14 cellular contexts compared by ENCODE assay signal in genomic region chr18:44627245-44627644, GRCh38. TPM values are rescaled to one million over a fixed set of nuclear protein-coding genes. Genes with fewer than 3 reads are reported as not detected.
DNase-seq lines count a peak whose midpoint lies in the region; ATAC-seq, FAIRE-seq and TF ChIP-seq lines count a peak whose summit lies in the region.
"Had no signal": no experiment of that assay in that cellular context is flagged by ENCODE, and none has a peak within 500 bp of the region (broad histone marks: within the 10 kb centered on the region; RNA-seq: fewer than 3 reads in every experiment).

No MANE protein-coding gene starts in this region.

- H3K27me3 ChIP-seq in A673 (replicated peaks; ENCODE audit: insufficient read depth, low read depth, low read length, poor library complexity) (no peaks in the 10 kb centered on the region), K562 (ENCODE audit: control insufficient read depth in 2 of 2, insufficient read depth in 2 of 2, low read length in 2 of 2) (no peaks in the 10 kb centered on the region), keratinocyte (ENCODE audit: control insufficient read depth, extremely low read depth, insufficient read depth, low read length) (no peaks in the 10 kb centered on the region)
- H3K27me3 ChIP-seq: BLaER1 had no signal

- H3K4me2 ChIP-seq in K562 (ENCODE audit: insufficient read depth, low read length) (no peak overlapping the region), keratinocyte (ENCODE audit: control insufficient read depth, extremely low read depth, insufficient read depth, low read depth, low read length) (no peak overlapping the region)
- H3K4me2 ChIP-seq: BLaER1 had no signal

- dilution Hi-C loops in keratinocyte (cut with MboI; ENCODE audit: extremely low pct_ligation_motif_present, low sequenced_read_pairs), result no loop called here

- H3K4me1 ChIP-seq in A673 (ENCODE audit: insufficient read depth, low read length, poor library complexity, severe bottlenecking) (peaks cover 11% of the 10 kb centered on the region), K562 (replicated peaks in 1 of 2; ENCODE audit: control insufficient read depth in 2 of 2, insufficient read depth in 2 of 2, low read length in 2 of 2) (no peaks in the 10 kb centered on the region), keratinocyte (ENCODE audit: control insufficient read depth, extremely low read depth, insufficient read depth, low read length) (peaks cover 9% of the 10 kb centered on the region)
- H3K4me1 ChIP-seq: BLaER1 had no signal

- TF ChIP-seq CTCF in A673 (conservative IDR thresholded peaks at IDR 0.05; ENCODE audit: low read depth, low read length) (no peak), HFFc6 (IDR thresholded peaks at IDR 0.05) (no peak), K562 (IDR thresholded peaks at IDR 0.05 in 2 of 3, conservative IDR thresholded peaks at IDR 0.05 in 1 of 3; ENCODE audit: insufficient read depth in 2 of 3, low read depth in 1 of 3, low read length in 3 of 3) (no peak), keratinocyte (optimal IDR thresholded peaks at IDR 0.05 in 1 of 3, IDR thresholded peaks at IDR 0.05 in 1 of 3, conservative IDR thresholded peaks at IDR 0.05 in 1 of 3; ENCODE audit: extremely low read depth in 1 of 3, insufficient read depth in 2 of 3, low read length in 3 of 3) (no peak), type B pancreatic cell (conservative IDR thresholded peaks at IDR 0.05) (no peak)

- no peak for TF ChIP-seq RAD21 in K562 (CRISPR knock-in tag; conservative IDR thresholded peaks at IDR 0.05 in 1 of 2, IDR thresholded peaks at IDR 0.05 in 1 of 2)

- H3K27me3 Mint-ChIP-seq in HFFc6 (ENCODE audit: insufficient read depth), result no peaks in the 10 kb centered on the region
- H3K27me3 Mint-ChIP-seq in type B pancreatic cell, result peaks cover 5% of the 10 kb centered on the region
- H3K27me3 Mint-ChIP-seq: T-cell had no signal

- H3K9me3 ChIP-seq in A673 (ENCODE audit: low read depth, low read length, poor library complexity, severe bottlenecking), result no peaks in the 10 kb centered on the region
- H3K9me3 ChIP-seq in K562 (replicated peaks; ENCODE audit: control insufficient read depth, insufficient read depth, low read depth, low read length), result no peaks in the 10 kb centered on the region
- no peaks in the 10 kb centered on the region for H3K9me3 ChIP-seq in keratinocyte (ENCODE audit: control insufficient read depth, low read depth, low read length)
- H3K9me3 ChIP-seq: BLaER1 had no signal

- H3K9me3 Mint-ChIP-seq in HFFc6 (peaks cover 16% of the 10 kb centered on the region; the same call in 1 of the 2 replicates), type B pancreatic cell (no peaks in the 10 kb centered on the region)
- H3K9me3 Mint-ChIP-seq: T-cell had no signal

- WGBS in K562 (ENCODE audit: insufficient coverage, low coverage, missing lambda C conversion rate), result 10% methylated on average over 1 of the region's 2 CpGs

- peak overlapping the region; percentile 6; the same call in 1 of the 2 replicates for H3K27ac Mint-ChIP-seq in HFFc6
- no peak overlapping the region for H3K27ac Mint-ChIP-seq in type B pancreatic cell
- H3K27ac Mint-ChIP-seq: T-cell had no signal

- no peaks in the 10 kb centered on the region for H3K79me2 ChIP-seq in K562 (ENCODE audit: control insufficient read depth, insufficient read depth, low read length)
- no peaks in the 10 kb centered on the region for H3K79me2 ChIP-seq in keratinocyte (ENCODE audit: control insufficient read depth, insufficient read depth, low read length)

- no peak for TF ChIP-seq POLR2A in K562 (conservative IDR thresholded peaks at IDR 0.05)

- BruUV-seq in A673 (replicated peaks; lab: Mats Ljungman, UMichigan) (no TSS peak), K562 (replicated peaks; lab: Mats Ljungman, UMichigan) (no TSS peak)

- CTCF ChIA-PET in A673 (lab: Charles Lee), result no interaction called here
- CTCF ChIA-PET in K562 (lab: Yijun Ruan, JAX; ENCODE audit: low intra/inter-chr PET ratio), result no interaction called here

- H4K20me1 ChIP-seq in K562 (replicated peaks; ENCODE audit: control insufficient read depth, insufficient read depth, low read length) (no peaks in the 10 kb centered on the region), keratinocyte (ENCODE audit: control insufficient read depth, extremely low read depth, insufficient read depth, low read length) (no peaks in the 10 kb centered on the region)
- H4K20me1 ChIP-seq: BLaER1 had no signal

- no peak overlapping the region for H2AFZ ChIP-seq in K562 (ENCODE audit: low read depth, low read length)
- H2AFZ ChIP-seq in keratinocyte (ENCODE audit: control insufficient read depth, low read length), result no peak overlapping the region

- no peak overlapping the region for H3K4me3 Mint-ChIP-seq in HFFc6
- H3K4me3 Mint-ChIP-seq in type B pancreatic cell, result no peak overlapping the region
- H3K4me3 Mint-ChIP-seq: T-cell had no signal

- H3K4me3 ChIP-seq in A673 (ENCODE audit: low read depth, low read length, poor library complexity, severe bottlenecking), result no peak overlapping the region
- H3K4me3 ChIP-seq in K562, result no peak overlapping the region
- H3K4me3 ChIP-seq in keratinocyte (ENCODE audit: control insufficient read depth in 2 of 3, extremely low read depth in 1 of 3, insufficient read depth in 2 of 3, low read depth in 1 of 3, low read length in 3 of 3), result no peak overlapping the region
- H3K4me3 ChIP-seq: BLaER1 had no signal

- H3K9me1 ChIP-seq in K562 (ENCODE audit: control insufficient read depth, insufficient read depth, low read length) (no peaks in the 10 kb centered on the region), keratinocyte (ENCODE audit: control insufficient read depth, extremely low read depth, insufficient read depth, low read length) (no peaks in the 10 kb centered on the region)

- DNase-seq in A673 (ENCODE audit: low spot score) (peak; percentile 36), HFFc6 (peak; percentile 10), K562 (ENCODE audit: extremely low read depth in 1 of 4, low spot score in 3 of 4) (no peak), keratinocyte (ENCODE audit: low read depth, low spot score) (no peak), type B pancreatic cell (ENCODE audit: extremely low spot score, unreplicated experiment) (no peak), substantia nigra (lab: John Stamatoyannopoulos, UW) (no peak)
- DNase-seq in activated CD4-positive, alpha-beta T cell treated with anti-CD3 and anti-CD28 coated beads, Interleukin-2, amount 50 U/mL, for 1 hour, result no peak
- DNase-seq: activated CD4-positive, alpha-beta T cell treated with anti-CD3 and anti-CD28 coated beads, Interleukin-2, amount 50 U/mL, for 4 hours; activated effector memory CD4-positive, alpha-beta T cell treated with Interleukin-2 at 50 U/mL for 16 hours; NCI-H2107; T-cell had no signal

- ATAC-seq in K562, result no peak
- no peak for ATAC-seq in GM21723 (IDR thresholded peaks at IDR 0.05; ENCODE audit: unreplicated experiment)
- ATAC-seq: T-cell had no signal

- in situ Hi-C loops in K562 (cut with MboI), result no loop called here

- peaks cover 7% of the 10 kb centered on the region; the same call in 1 of the 2 replicates for H3K4me1 Mint-ChIP-seq in HFFc6 (ENCODE audit: low read depth)
- H3K4me1 Mint-ChIP-seq in type B pancreatic cell (ENCODE audit: unreplicated experiment), result peaks cover 5% of the 10 kb centered on the region
- H3K4me1 Mint-ChIP-seq: T-cell had no signal

- H3K36me3 Mint-ChIP-seq in HFFc6 (ENCODE audit: low read depth) (no peaks in the 10 kb centered on the region), type B pancreatic cell (no peaks in the 10 kb centered on the region)
- H3K36me3 Mint-ChIP-seq: T-cell had no signal

- POLR2A ChIA-PET in A673 (lab: Charles Lee; ENCODE audit: low non-redundant PET), result interaction anchor here (0.5 kb wide), 1 partner anchor 31 kb away, joined by 5 read pairs; no protein-coding TSS in a partner anchor
- POLR2A ChIA-PET in K562 (lab: Yijun Ruan, JAX), result interaction anchor here (0.6 kb wide), 1 partner anchor 829 kb away, joined by 3 read pairs; no protein-coding TSS in a partner anchor

- H3K27ac ChIP-seq in A673 (ENCODE audit: low read depth, low read length, poor library complexity, severe bottlenecking) (no peak overlapping the region), K562 (ENCODE audit: extremely low read depth, low read depth, low read length) (no peak overlapping the region), keratinocyte (ENCODE audit: control insufficient read depth, insufficient read depth, low read length) (no peak overlapping the region), substantia nigra (ENCODE audit: low read depth, low read length, poor library complexity, severe bottlenecking) (no peak overlapping the region)
- H3K27ac ChIP-seq: BLaER1 had no signal

- H3K36me3 ChIP-seq in A673 (ENCODE audit: insufficient read depth, low read length, poor library complexity, severe bottlenecking) (no peaks in the 10 kb centered on the region), K562 (ENCODE audit: control insufficient read depth, insufficient read depth, low read length) (no peaks in the 10 kb centered on the region), keratinocyte (ENCODE audit: control insufficient read depth in 2 of 2, extremely low read depth in 1 of 2, insufficient read depth in 2 of 2, low read length in 2 of 2) (no peaks in the 10 kb centered on the region)
- H3K36me3 ChIP-seq: BLaER1 had no signal

- TF ChIP-seq EP300 in K562 (IDR thresholded peaks at IDR 0.05; ENCODE audit: low read length), result no peak

- FAIRE-seq in K562 (lab: Jason Lieb, UNC) (no peak), keratinocyte (lab: Jason Lieb, UNC) (peak; percentile 66)
- FAIRE-seq: frontal cortex had no signal

- H3K9ac ChIP-seq in K562 (ENCODE audit: insufficient read depth in 1 of 2, low read depth in 2 of 2, low read length in 2 of 2) (no peak overlapping the region), keratinocyte (ENCODE audit: control insufficient read depth, extremely low read depth, insufficient read depth, low read length) (no peak overlapping the region)
- H3K9ac ChIP-seq: BLaER1 had no signal

- intact Hi-C loops in A673 (cut with micrococcal nuclease; ENCODE audit: unreplicated experiment), result no loop called here
- intact Hi-C loops in K562 (cut with micrococcal nuclease), result no loop called here

RNA-seq across cellular contexts. Expression of gene SETBP1, which starts 53.4 kb away (rescaled TPM):
- total RNA-seq in A673 (2021) (14.0 and 16.2 TPM in 2 replicates), K562 (2014; rRNA removed) (under 0.01 and 0.04 TPM in 2 replicates), K562 (2014; rRNA removed; fragmentation: Illumina TruSeq; extraction: Trizol) (under 0.01 and 0.04 TPM in 2 replicates), K562 (2015; rRNA removed; fragmentation: Illumina TruSeq; extraction: Trizol) (0.04 TPM in 2 replicates), K562 (2021) (0.13 and 0.18 TPM in 2 replicates), type B pancreatic cell (ENCODE audit: low replicate concordance) (17.3 and 62.7 TPM in 2 replicates)
- total RNA-seq in HFFc6 (2021; fragmentation: NEBNext Ultra II Directional; extraction: Animal tissue kit (Norgen Biotek cat#: 25700)), result under 1 TPM; 0.03 to 0.40 (median 0.09) TPM
- 0.95 and 1.1 TPM in 2 replicates for total RNA-seq in K562 (2011; cell fraction: chromatin; rRNA removed; ENCODE audit: low replicate concordance)
- 0.13 and 0.33 TPM in 2 replicates for total RNA-seq in K562 (2011; cell fraction: nucleolus; rRNA removed)
- total RNA-seq in K562 (2011; cell fraction: nucleoplasm; rRNA removed), result 0.37 and 0.84 TPM in 2 replicates
- polyA plus RNA-seq in K562 (2011; rRNA removed) (0.04 and 0.13 TPM in 2 replicates), K562 (2014; fragmentation: Illumina TruSeq; extraction: Trizol) (0.04 and 0.10 TPM in 2 replicates), K562 (2014; fragmentation: Nextera tagmentation; extraction: Ambion mirVana) (under 1 TPM; 0.03 TPM), K562 (2014; rRNA removed) (0.04 and 0.11 TPM in 2 replicates), keratinocyte (2.1 to 7.3 TPM (median 3.3 TPM) in 3 replicates)
- 0.01 and 0.04 TPM in 2 replicates for polyA plus RNA-seq in K562 (2011; cell fraction: cytosol; rRNA removed)
- polyA plus RNA-seq in K562 (2011; cell fraction: nucleus; rRNA removed), result 0.15 and 0.17 TPM in 2 replicates
- polyA plus RNA-seq in K562 (2012), result 0.17 and 0.20 TPM in 2 replicates
- polyA minus RNA-seq in K562 (2011; rRNA and poly(A)+ RNA removed), result 0.06 and 0.39 TPM in 2 replicates
- not detected in 2 replicates for polyA minus RNA-seq in K562 (2011; cell fraction: cytosol; rRNA and poly(A)+ RNA removed)
- 0.22 and 0.40 TPM in 2 replicates for polyA minus RNA-seq in K562 (2011; cell fraction: nucleus; rRNA and poly(A)+ RNA removed)
- polyA plus RNA-seq in keratinocyte (2011; ENCODE audit: low read depth), result 2.4 TPM
- 1.7 and 2.6 TPM in 2 replicates for polyA plus RNA-seq in keratinocyte (2011; cell fraction: cytosol; rRNA removed)
- polyA plus RNA-seq in keratinocyte (2011; cell fraction: nucleus; rRNA removed), result 5.8 and 6.5 TPM in 2 replicates
- 1.7 and 4.4 TPM in 2 replicates for polyA plus RNA-seq in keratinocyte (2012; ENCODE audit: low replicate concordance)
- 5.2 to 11.3 TPM (median 11.2 TPM) in 3 replicates for polyA minus RNA-seq in keratinocyte
- polyA minus RNA-seq in keratinocyte (2011; cell fraction: cytosol; rRNA and poly(A)+ RNA removed), result 2.9 TPM
- 9.7 and 20.0 TPM in 2 replicates for polyA minus RNA-seq in keratinocyte (2011; cell fraction: nucleus; rRNA and poly(A)+ RNA removed)

Comparison
In these comparisons a context has a peak if more than half of its experiments do, and no peak if none do; other contexts are left out.
1. DNase-seq: peak in A673 (single experiment) and HFFc6 (single experiment); none in K562 (0 of 4), keratinocyte (single experiment), type B pancreatic cell (single experiment), activated CD4-positive, alpha-beta T cell treated with anti-CD3 and anti-CD28 coated beads, Interleukin-2, amount 50 U/mL, for 1 hour (single experiment) and substantia nigra (0 of 49).